In genomic region chr2:88054300-88055048, GRCh38 we compare ENCODE assay signal across 9 cellular contexts. TPM values are rescaled to one million over a fixed set of nuclear protein-coding genes. Genes with fewer than 3 reads are reported as not detected.
DNase-seq lines count a peak whose midpoint lies in the region; ATAC-seq, FAIRE-seq and TF ChIP-seq lines count a peak whose summit lies in the region.
"Had no signal": no experiment of that assay in that cellular context is flagged by ENCODE, and none has a peak within 500 bp of the region (broad histone marks: within the 10 kb centered on the region; RNA-seq: fewer than 3 reads in every experiment).

No MANE protein-coding gene starts in this region.

- ATAC-seq in A549: peak in 1 of 2 experiments; percentile 9; a peak in 1 of 6 replicates
- no peak for ATAC-seq in GM21515 (IDR thresholded peaks at IDR 0.05; ENCODE audit: unreplicated experiment)
- ATAC-seq in HG02973 (IDR thresholded peaks at IDR 0.05; ENCODE audit: unreplicated experiment): no peak

- intact Hi-C loops in transverse colon (cut with DNase I; ENCODE audit: low total_unique reads): no loop called here

- TF ChIP-seq POLR2A in A549 (IDR thresholded peaks at IDR 0.05; ENCODE audit: low read length): no peak
- no peak for TF ChIP-seq POLR2A in transverse colon (IDR thresholded peaks at IDR 0.05)

- CTCF ChIA-PET in A549 (lab: Yijun Ruan, JAX): interaction anchor here (0.9 to 1.6 kb wide), 7 partner anchors 10 to 105 kb away, joined by 3 to 7 read pairs (median 3); no protein-coding TSS in a partner anchor

- H3K27ac ChIP-seq in A549: peak overlapping the region; percentile 96 to 100
- peak overlapping the region; percentile 98 to 100 (median 100) for H3K27ac ChIP-seq in transverse colon

- H3K9me3 ChIP-seq in A549 (no peaks in the 10 kb centered on the region), transverse colon (no peaks in the 10 kb centered on the region)

- TF ChIP-seq EP300 in A549 (IDR thresholded peaks at IDR 0.05): no peak
- TF ChIP-seq EP300 in transverse colon (IDR thresholded peaks at IDR 0.05; ENCODE audit: low read depth): no peak

- H3K36me3 ChIP-seq in transverse colon: no peaks in the 10 kb centered on the region

- TF ChIP-seq RAD21 in A549 (conservative IDR thresholded peaks at IDR 0.05 in 1 of 2, IDR thresholded peaks at IDR 0.05 in 1 of 2): no peak

- POLR2A ChIA-PET in A549 (lab: Yijun Ruan, JAX): interaction anchor here (1.0 to 1.7 kb wide), 2 partner anchors 8 to 38 kb away, joined by 3 to 11 read pairs; partner anchors contain the start of gene RNU2-63P

- no peak for FAIRE-seq in A549 (lab: Jason Lieb, UNC)
- FAIRE-seq: islet of Langerhans had no signal

- H3K27me3 ChIP-seq in transverse colon: no peaks in the 10 kb centered on the region

- in situ Hi-C loops in transverse colon (cut with MboI; ENCODE audit: low pct_ligation_motif_present in 1 of 4, low pct_unique_long_range_greater_than_20kb in 1 of 4, low sequenced_read_pairs in 3 of 4): loop anchor here in 3 of 4 donors (5.0 to 10.0 kb wide), 2 partner anchors 108 to 110 kb away; no protein-coding TSS in a partner anchor

- no peak for DNase-seq in A549 (ENCODE audit: low read depth in 1 of 2, low spot score in 1 of 2)
- DNase-seq in HT-29 (ENCODE audit: low spot score): peak; percentile 14
- DNase-seq in amniotic epithelial cell (ENCODE audit: low read depth): peak; percentile 72
- peak; percentile 17 for DNase-seq in left kidney (ENCODE audit: low read depth, low spot score)
- no peak for DNase-seq in transverse colon
- DNase-seq in SHP77 (lab: John Stamatoyannopoulos, UW): no peak

- H3K4me3 ChIP-seq in A549: peak overlapping the region; percentile 81
- peak overlapping the region; percentile 82 to 99 (median 97) for H3K4me3 ChIP-seq in transverse colon

- TF ChIP-seq CTCF in A549 (IDR thresholded peaks at IDR 0.05) (no peak), transverse colon (IDR thresholded peaks at IDR 0.05) (no peak)

- H3K4me2 ChIP-seq in A549: peak overlapping the region; percentile 71

- H3K4me1 ChIP-seq in A549 (peaks cover 24% of the 10 kb centered on the region), transverse colon (peaks cover 11 to 36% (median 29%) of the 10 kb centered on the region in 4 donors)

- WGBS in A549 (ENCODE audit: missing lambda C conversion rate): 9% methylated on average over 22 of the region's 22 CpGs
- 34 to 35% methylated on average over 5 to 21 of the region's 22 CpGs for WGBS in transverse colon (ENCODE audit: low coverage in 1 of 2), 2 donors

TF ChIP-seq in A549, 52 proteins besides CTCF, POLR2A, EP300 and RAD21:
- TF ChIP-seq ZC3H11A (IDR thresholded peaks at IDR 0.05): no peak
- TF ChIP-seq CHD4 (IDR thresholded peaks at IDR 0.05; ENCODE audit: borderline replicate concordance): peak; percentile 49; the same call in 1 of the 2 replicates
- TF ChIP-seq GATA3 (IDR thresholded peaks at IDR 0.05; ENCODE audit: borderline replicate concordance): no peak
- TF ChIP-seq CBX2 (IDR thresholded peaks at IDR 0.05; ENCODE audit: borderline replicate concordance, low read depth): no peak
- TF ChIP-seq BCL3 (IDR thresholded peaks at IDR 0.05): no peak
- no peak for TF ChIP-seq MYC (IDR thresholded peaks at IDR 0.05; ENCODE audit: borderline replicate concordance, low read length)
- TF ChIP-seq NFE2L2 (conservative IDR thresholded peaks at IDR 0.05; ENCODE audit: low read length): no peak
- TF ChIP-seq KDM1A (IDR thresholded peaks at IDR 0.05; ENCODE audit: low read depth): no peak
- no peak for TF ChIP-seq TFCP2L1 (CRISPR knock-in tag; IDR thresholded peaks at IDR 0.05)
- 0 out of 2 replicates have a peak, but pooled peaks have one; percentile 6 for TF ChIP-seq TP53 (CRISPR knock-in tag; IDR thresholded peaks at IDR 0.05)
- no peak for TF ChIP-seq MAX (IDR thresholded peaks at IDR 0.05)
- TF ChIP-seq FOSB (CRISPR knock-in tag; IDR thresholded peaks at IDR 0.05): no peak
- no peak for TF ChIP-seq CHD2 (IDR thresholded peaks at IDR 0.05; ENCODE audit: low read length, partially characterized antibody)
- no peak for TF ChIP-seq HEYL (CRISPR knock-in tag; IDR thresholded peaks at IDR 0.05)
- TF ChIP-seq ELK1 (IDR thresholded peaks at IDR 0.05; ENCODE audit: low read depth, low read length): no peak
- no peak for TF ChIP-seq E2F6 (IDR thresholded peaks at IDR 0.05; ENCODE audit: borderline replicate concordance, low read depth)
- peak; percentile 9; the same call in 1 of the 2 replicates for TF ChIP-seq RARB (CRISPR knock-in tag; IDR thresholded peaks at IDR 0.05)
- TF ChIP-seq MAFK (IDR thresholded peaks at IDR 0.05; ENCODE audit: partially characterized antibody): peak; percentile 78

RNA-seq across cellular contexts. Expression of gene KRCC1, which starts 1.1 kb away (rescaled TPM):
- polyA plus RNA-seq in A549 (2011; rRNA removed): 37.2 and 49.0 TPM in 2 replicates
- polyA plus RNA-seq in A549 (2012; cell fraction: cytosol; rRNA removed): 3.8 and 4.2 TPM in 2 replicates
- polyA plus RNA-seq in A549 (2012; cell fraction: nucleus; rRNA removed): 1.0 and 1.2 TPM in 2 replicates
- polyA plus RNA-seq in A549 (2017; fragmentation: RNase III; extraction: RNeasy Plus Mini Kit Qiagen cat#74134 plus additional on column Dnase treatment): 12.9 to 18.7 TPM (median 16.2 TPM) in 3 replicates
- 4.8 and 4.9 TPM in 2 replicates for polyA minus RNA-seq in A549 (2011; rRNA and poly(A)+ RNA removed)
- total RNA-seq in HT-29 (2014; rRNA removed; shearing (Covaris generic)): 5.4 and 7.3 TPM in 2 replicates
- 10 to 100 TPM; 12.3 to 40.6 (median 27.6) TPM for total RNA-seq in transverse colon

RNA-seq across cellular contexts. Expression of gene SMYD1, which starts 13.2 kb away (rescaled TPM):
- polyA plus RNA-seq in A549 (2011; rRNA removed) (not detected in 2 replicates), A549 (2017; fragmentation: RNase III; extraction: RNeasy Plus Mini Kit Qiagen cat#74134 plus additional on column Dnase treatment) (not detected in 3 replicates)
- polyA plus RNA-seq in A549 (2012; cell fraction: cytosol; rRNA removed): not detected in 2 replicates
- polyA plus RNA-seq in A549 (2012; cell fraction: nucleus; rRNA removed): not detected in 2 replicates
- polyA minus RNA-seq in A549 (2011; rRNA and poly(A)+ RNA removed): not detected in 2 replicates
- not detected in 2 replicates for total RNA-seq in HT-29 (2014; rRNA removed; shearing (Covaris generic))
- 10 to 100 TPM in 1 of 4 donors, 1 to 10 TPM in 3; 1.6 to 48.6 (median 3.2) TPM for total RNA-seq in transverse colon

RNA-seq across cellular contexts. Expression of gene RNU2-63P, which starts 38.1 kb away (rescaled TPM):
- 23.1 and 33.0 TPM in 2 replicates for polyA plus RNA-seq in A549 (2011; rRNA removed)
- not detected in 2 replicates for polyA plus RNA-seq in A549 (2012; cell fraction: cytosol; rRNA removed)
- not detected in 2 replicates for polyA plus RNA-seq in A549 (2012; cell fraction: nucleus; rRNA removed)
- polyA plus RNA-seq in A549 (2017; fragmentation: RNase III; extraction: RNeasy Plus Mini Kit Qiagen cat#74134 plus additional on column Dnase treatment): 2.0 TPM in 1 of 3 replicates, not detected in the others
- 315 and 499 TPM in 2 replicates for polyA minus RNA-seq in A549 (2011; rRNA and poly(A)+ RNA removed)
- total RNA-seq in HT-29 (2014; rRNA removed; shearing (Covaris generic)): not detected in 2 replicates
- not detected for total RNA-seq in transverse colon

Comparison
In these comparisons a context has a peak if more than half of its experiments do, and no peak if none do; other contexts are left out.
1. DNase-seq: peak in HT-29 (single experiment), amniotic epithelial cell (single experiment) and left kidney (single experiment); none in A549 (0 of 2), transverse colon (single experiment) and SHP77 (0 of 2).